Comparison of ENCODE assay signal across 8 cellular contexts in genomic region chr3:150385296-150386242, GRCh38. TPM values are rescaled to one million over a fixed set of nuclear protein-coding genes. Genes with fewer than 3 reads are reported as not detected.
DNase-seq lines count a peak whose midpoint lies in the region; ATAC-seq and TF ChIP-seq lines count a peak whose summit lies in the region.

No MANE protein-coding gene starts in this region.

- no peaks in the 10 kb centered on the region for H3K9me3 Mint-ChIP-seq in activated T-cell treated with anti-CD3 and anti-CD28 coated beads, Interleukin-2, amount 50 U/mL, for 4 hours
- peaks cover 4% of the 10 kb centered on the region for H3K9me3 Mint-ChIP-seq in type B pancreatic cell

- DNase-seq in activated T-cell treated with anti-CD3 and anti-CD28 coated beads, Interleukin-2, amount 50 U/mL, for 4 hours, result peak; percentile 4
- DNase-seq in activated T-cell treated with anti-CD3 and anti-CD28 coated beads, Interleukin-2, amount 50 U/mL, for 1 hour, result no peak
- DNase-seq in activated CD8-positive, alpha-beta memory T cell treated with anti-CD3 and anti-CD28 coated beads, Interleukin-2, amount 50 U/mL, for 4 hours, result peak; percentile 28
- DNase-seq in type B pancreatic cell (ENCODE audit: extremely low spot score, unreplicated experiment) (no peak), anterior cingulate cortex (lab: John Stamatoyannopoulos, UW) (no peak), H4 (ENCODE audit: low spot score) (no peak), glomerular visceral epithelial cell (ENCODE audit: extremely low spot score) (no peak)

- H3K4me3 Mint-ChIP-seq in activated T-cell treated with anti-CD3 and anti-CD28 coated beads, Interleukin-2, amount 50 U/mL, for 4 hours, result peak overlapping the region; percentile 67
- H3K4me3 Mint-ChIP-seq in type B pancreatic cell, result no peak overlapping the region

- no peaks in the 10 kb centered on the region for H3K36me3 Mint-ChIP-seq in activated T-cell treated with anti-CD3 and anti-CD28 coated beads, Interleukin-2, amount 50 U/mL, for 4 hours (ENCODE audit: insufficient read depth)
- H3K36me3 Mint-ChIP-seq in type B pancreatic cell, result no peaks in the 10 kb centered on the region

- TF ChIP-seq CTCF in type B pancreatic cell (conservative IDR thresholded peaks at IDR 0.05), result peak; percentile 11

- no peak overlapping the region for H3K27ac Mint-ChIP-seq in type B pancreatic cell

- no peaks in the 10 kb centered on the region for H3K27me3 Mint-ChIP-seq in activated T-cell treated with anti-CD3 and anti-CD28 coated beads, Interleukin-2, amount 50 U/mL, for 4 hours (ENCODE audit: low read depth)
- H3K27me3 Mint-ChIP-seq in type B pancreatic cell, result no peaks in the 10 kb centered on the region

- ATAC-seq in activated T-cell treated with anti-CD3 and anti-CD28 coated beads, Interleukin-2, amount 50 U/mL, for 4 hours, result peak; percentile 32 to 64
- ATAC-seq in HG03025 (IDR thresholded peaks at IDR 0.05; ENCODE audit: low FRiP score, unreplicated experiment), result peak; percentile 21

- H3K4me1 Mint-ChIP-seq in activated T-cell treated with anti-CD3 and anti-CD28 coated beads, Interleukin-2, amount 50 U/mL, for 4 hours (ENCODE audit: low read depth), result peaks cover 22% of the 10 kb centered on the region
- peaks cover 8% of the 10 kb centered on the region for H3K4me1 Mint-ChIP-seq in type B pancreatic cell (ENCODE audit: unreplicated experiment)

RNA-seq across cellular contexts. Expression of gene TSC22D2, which starts 22.5 kb away (rescaled TPM):
- total RNA-seq in activated T-cell treated with anti-CD3 and anti-CD28 coated beads, Interleukin-2, amount 50 U/mL, for 4 hours, result 10 to 100 TPM; 19.5 to 20.9 (median 20.6) TPM
- total RNA-seq in type B pancreatic cell (ENCODE audit: low replicate concordance), result 64.4 and 106 TPM in 2 replicates
- 5.8 and 7.2 TPM in 2 replicates for total RNA-seq in H4 (2014; rRNA removed; shearing (Covaris generic))

Comparison
In these comparisons a context has a peak if more than half of its experiments do, and no peak if none do; other contexts are left out.
1. DNase-seq: peak in activated T-cell treated with anti-CD3 and anti-CD28 coated beads, Interleukin-2, amount 50 U/mL, for 4 hours (single experiment) and activated CD8-positive, alpha-beta memory T cell treated with anti-CD3 and anti-CD28 coated beads, Interleukin-2, amount 50 U/mL, for 4 hours (single experiment); none in activated T-cell treated with anti-CD3 and anti-CD28 coated beads, Interleukin-2, amount 50 U/mL, for 1 hour (single experiment), type B pancreatic cell (single experiment), anterior cingulate cortex (0 of 58), H4 (single experiment) and glomerular visceral epithelial cell (single experiment).